11 cellular contexts compared by ENCODE assay signal in genomic region chr14:64719601-64720000, GRCh38. TPM values are rescaled to one million over a fixed set of nuclear protein-coding genes. Genes with fewer than 3 reads are reported as not detected.
DNase-seq lines count a peak whose midpoint lies in the region; ATAC-seq and TF ChIP-seq lines count a peak whose summit lies in the region.
"Had no signal": no experiment of that assay in that cellular context is flagged by ENCODE, and none has a peak within 500 bp of the region (broad histone marks: within the 10 kb centered on the region; RNA-seq: fewer than 3 reads in every experiment).

No MANE protein-coding gene starts in this region.

- H3K4me1 Mint-ChIP-seq in CD14-positive monocyte (peaks cover 85% of the 10 kb centered on the region), WTC11 (peaks cover 91% of the 10 kb centered on the region)

- peak overlapping the region; percentile 48 for H3K4ac ChIP-seq in trophoblast cell (ENCODE audit: low read depth, low read length)

- no peak overlapping the region for H4K91ac ChIP-seq in trophoblast cell (ENCODE audit: low read depth, low read length)

- POLR2A ChIA-PET in WTC11 (lab: Charles Lee), result no interaction called here

- H3K27ac ChIP-seq in foreskin keratinocyte (peak overlapping the region; percentile 95), trophoblast cell (ENCODE audit: low read depth, low read length) (no peak overlapping the region)
- H3K27ac ChIP-seq: VCaP had no signal

- no peak overlapping the region for H3K23ac ChIP-seq in trophoblast cell (ENCODE audit: low read length)

- no peak overlapping the region for H3K4me3 ChIP-seq in trophoblast cell (ENCODE audit: low read depth, low read length)

- peaks cover 47% of the 10 kb centered on the region for H3K79me2 ChIP-seq in trophoblast cell (ENCODE audit: control insufficient read depth, insufficient read depth, low read length, poor library complexity)

- H2AFZ ChIP-seq in trophoblast cell (ENCODE audit: insufficient read depth, low read length, poor library complexity), result no peak overlapping the region

- H3K79me1 ChIP-seq in trophoblast cell (ENCODE audit: low read length), result peaks cover 25% of the 10 kb centered on the region

- no peak overlapping the region for H3K9ac ChIP-seq in trophoblast cell (ENCODE audit: low read length)

- H3K9me3 ChIP-seq in trophoblast cell (ENCODE audit: insufficient read depth, low read depth, low read length), result peaks cover 2% of the 10 kb centered on the region

- H2BK120ac ChIP-seq in trophoblast cell (ENCODE audit: insufficient read depth, low read length, poor library complexity), result no peak overlapping the region

- no peak overlapping the region for H4K8ac ChIP-seq in trophoblast cell (ENCODE audit: low read depth, low read length)

- H2BK5ac ChIP-seq in trophoblast cell (ENCODE audit: low read depth, low read length, poor library complexity), result no peak overlapping the region

- intact Hi-C loops in CD14-positive monocyte (cut with micrococcal nuclease), result no loop called here

- no peak overlapping the region for H2AK5ac ChIP-seq in trophoblast cell (ENCODE audit: low read length)

- no peak for DNase-seq in CD14-positive monocyte (ENCODE audit: low spot score)
- DNase-seq in WTC11 (ENCODE audit: low spot score), result peak; percentile 5
- no peak for DNase-seq in foreskin keratinocyte
- no peak for DNase-seq in trophoblast cell
- DNase-seq in pons (ENCODE audit: low spot score), result no peak
- DNase-seq in NCI-H526 (lab: John Stamatoyannopoulos, UW), result no peak
- DNase-seq in HUDEP-2 (lab: John Stamatoyannopoulos, UW; ENCODE audit: unreplicated experiment in 76 of 76), result no peak
- DNase-seq: NCI-H1105 treated with DMSO at 0.1 percent for 48 hours, SIG-M5 had no signal

- TF ChIP-seq CTCF in CD14-positive monocyte (IDR thresholded peaks at IDR 0.05), result no peak
- no peak for TF ChIP-seq CTCF in WTC11 (IDR thresholded peaks at IDR 0.05)
- no peak for TF ChIP-seq CTCF in foreskin keratinocyte (conservative IDR thresholded peaks at IDR 0.05)

- no peak for ATAC-seq in WTC11
- ATAC-seq in foreskin keratinocyte, result no peak
- no peak for ATAC-seq in GM21360 (IDR thresholded peaks at IDR 0.05; ENCODE audit: unreplicated experiment)

- H3K27me3 Mint-ChIP-seq in CD14-positive monocyte (ENCODE audit: low read depth in 3 of 3) (peaks cover 3 to 5% (median 3%) of the 10 kb centered on the region in 3 donors), WTC11 (ENCODE audit: low read depth) (peaks cover 1% of the 10 kb centered on the region; the same call in 1 of the 2 replicates)

- H3K9me3 Mint-ChIP-seq in CD14-positive monocyte, result peaks cover 0 to 3% (median 0%) of the 10 kb centered on the region in 7 donors
- H3K9me3 Mint-ChIP-seq in WTC11, result no peaks in the 10 kb centered on the region

- H3K36me3 Mint-ChIP-seq in CD14-positive monocyte (peaks cover 34 to 72% of the 10 kb centered on the region in 2 donors), WTC11 (peaks cover 1% of the 10 kb centered on the region)

- H2BK12ac ChIP-seq in trophoblast cell (ENCODE audit: low read length), result no peak overlapping the region

- no peak overlapping the region for H4K12ac ChIP-seq in trophoblast cell (ENCODE audit: low read depth, low read length)

- H3K4me3 Mint-ChIP-seq in CD14-positive monocyte, result peak overlapping the region in 1 of 2 donors; percentile 7
- H3K4me3 Mint-ChIP-seq in WTC11, result no peak overlapping the region

- H3K4me1 ChIP-seq in foreskin keratinocyte (peaks cover 89% of the 10 kb centered on the region), trophoblast cell (ENCODE audit: control insufficient read depth in 1 of 2, insufficient read depth in 2 of 2, low read length in 2 of 2) (peaks cover 67 to 78% of the 10 kb centered on the region in 2 experiments)

- no CpG with 5 or more reads among the region's 7 CpGs for WGBS in trophoblast cell (ENCODE audit: extremely low coverage, insufficient coverage, insufficient read length)

- H3K14ac ChIP-seq in trophoblast cell (ENCODE audit: low read length), result no peak overlapping the region

- H3K27me3 ChIP-seq in foreskin keratinocyte (no peaks in the 10 kb centered on the region), trophoblast cell (ENCODE audit: insufficient read depth, low read length) (no peaks in the 10 kb centered on the region)

- H3K36me3 ChIP-seq in trophoblast cell (ENCODE audit: control insufficient read depth in 1 of 2, insufficient read depth in 2 of 2, low read length in 2 of 2), result peaks cover 12 to 13% of the 10 kb centered on the region in 2 experiments

- no peak overlapping the region for H3K4me2 ChIP-seq in trophoblast cell (ENCODE audit: low read length)

- H3K27ac Mint-ChIP-seq in CD14-positive monocyte (peak overlapping the region in 5 of 7 donors; percentile 19 to 87 (median 69)), WTC11 (no peak overlapping the region)

- H3K18ac ChIP-seq in trophoblast cell (ENCODE audit: low read length), result no peak overlapping the region

- CTCF ChIA-PET in WTC11 (lab: Charles Lee), result interaction anchor here (0.8 to 1.2 kb wide), 2 partner anchors 83 to 91 kb away, joined by 3 read pairs; no protein-coding TSS in a partner anchor

TF ChIP-seq in WTC11, 78 proteins besides CTCF, POLR2A, EP300 and RAD21:
- TF ChIP-seq, protein P1, sequence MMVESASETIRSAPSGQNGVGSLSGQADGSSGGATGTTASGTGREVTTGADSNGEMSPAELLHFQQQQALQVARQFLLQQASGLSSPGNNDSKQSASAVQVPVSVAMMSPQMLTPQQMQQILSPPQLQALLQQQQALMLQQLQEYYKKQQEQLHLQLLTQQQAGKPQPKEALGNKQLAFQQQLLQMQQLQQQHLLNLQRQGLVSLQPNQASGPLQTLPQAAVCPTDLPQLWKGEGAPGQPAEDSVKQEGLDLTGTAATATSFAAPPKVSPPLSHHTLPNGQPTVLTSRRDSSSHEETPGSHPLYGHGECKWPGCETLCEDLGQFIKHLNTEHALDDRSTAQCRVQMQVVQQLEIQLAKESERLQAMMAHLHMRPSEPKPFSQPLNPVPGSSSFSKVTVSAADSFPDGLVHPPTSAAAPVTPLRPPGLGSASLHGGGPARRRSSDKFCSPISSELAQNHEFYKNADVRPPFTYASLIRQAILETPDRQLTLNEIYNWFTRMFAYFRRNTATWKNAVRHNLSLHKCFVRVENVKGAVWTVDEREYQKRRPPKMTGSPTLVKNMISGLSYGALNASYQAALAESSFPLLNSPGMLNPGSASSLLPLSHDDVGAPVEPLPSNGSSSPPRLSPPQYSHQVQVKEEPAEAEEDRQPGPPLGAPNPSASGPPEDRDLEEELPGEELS (CRISPR knock-in tag; IDR thresholded peaks at IDR 0.05), result no peak
- TF ChIP-seq, protein P2, sequence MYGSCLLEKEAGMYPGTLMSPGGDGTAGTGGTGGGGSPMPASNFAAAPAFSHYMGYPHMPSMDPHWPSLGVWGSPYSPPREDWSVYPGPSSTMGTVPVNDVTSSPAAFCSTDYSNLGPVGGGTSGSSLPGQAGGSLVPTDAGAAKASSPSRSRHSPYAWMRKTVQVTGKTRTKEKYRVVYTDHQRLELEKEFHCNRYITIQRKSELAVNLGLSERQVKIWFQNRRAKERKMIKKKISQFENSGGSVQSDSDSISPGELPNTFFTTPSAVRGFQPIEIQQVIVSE (CRISPR knock-in tag; IDR thresholded peaks at IDR 0.05; ENCODE audit: borderline replicate concordance), result no peak
- no peak for TF ChIP-seq ATF2 (CRISPR knock-in tag; IDR thresholded peaks at IDR 0.05; ENCODE audit: borderline replicate concordance, low read depth)
- TF ChIP-seq ESRRA (CRISPR knock-in tag; IDR thresholded peaks at IDR 0.05; ENCODE audit: borderline replicate concordance), result no peak
- TF ChIP-seq NR3C1 (CRISPR knock-in tag; conservative IDR thresholded peaks at IDR 0.05; ENCODE audit: low read depth), result no peak
- TF ChIP-seq E2F1 (CRISPR knock-in tag; IDR thresholded peaks at IDR 0.05), result no peak
- TF ChIP-seq ZNF416 (CRISPR knock-in tag; IDR thresholded peaks at IDR 0.05), result no peak
- TF ChIP-seq MYBL2 (CRISPR knock-in tag; IDR thresholded peaks at IDR 0.05), result no peak
- TF ChIP-seq NFYB (CRISPR knock-in tag; conservative IDR thresholded peaks at IDR 0.05; ENCODE audit: low read depth), result no peak
TF ChIP-seq in WTC11: peak in this region for 0.

RNA-seq across cellular contexts. Expression of gene PLEKHG3, which starts 15.4 kb away (rescaled TPM):
- polyA plus RNA-seq in CD14-positive monocyte, result 10 to 100 TPM in 1 of 2 donors, 1 to 10 TPM in 1; 6.3 to 21.6 TPM
- 70.6 to 75.3 TPM (median 71.8 TPM) in 3 replicates for total RNA-seq in WTC11 (2021)
- 84.7 and 99.7 TPM in 2 replicates for total RNA-seq in foreskin keratinocyte
- 41.3 and 47.0 TPM in 2 replicates for polyA plus RNA-seq in foreskin keratinocyte
- 54.5 and 57.2 TPM in 2 replicates for polyA plus RNA-seq in trophoblast cell (2013)
